8 cellular contexts compared by ENCODE assay signal in genomic region chr1:16048573-16049189, GRCh38. TPM values are rescaled to one million over a fixed set of nuclear protein-coding genes. Genes with fewer than 3 reads are reported as not detected.
DNase-seq lines count a peak whose midpoint lies in the region; ATAC-seq, FAIRE-seq and TF ChIP-seq lines count a peak whose summit lies in the region.

No MANE protein-coding gene starts in this region.

- 0 out of 2 replicates have a peak overlapping the region, but pooled peaks have one; percentile 39 for H2BK12ac ChIP-seq in H1 (ENCODE audit: low read depth, low read length)

- H3K9ac ChIP-seq in HUES6 (ENCODE audit: low read length) (peak overlapping the region; percentile 29), H1 (replicated peaks in 1 of 4; ENCODE audit: extremely low read depth in 1 of 4, low read depth in 3 of 4, low read length in 3 of 4) (peak overlapping the region in 3 of 4 experiments; percentile 56 to 68 (median 60); a peak in 6 of 7 replicates), mucosa of stomach (ENCODE audit: low read length) (peak overlapping the region; percentile 48)

- H3K23me2 ChIP-seq in H1 (ENCODE audit: low read depth, low read length), result peaks cover 4% of the 10 kb centered on the region

- H2BK120ac ChIP-seq in H1 (replicated peaks; ENCODE audit: low read depth, low read length), result peak overlapping the region; percentile 94

- H3K27ac ChIP-seq in HUES6 (ENCODE audit: low read depth, low read length) (peak overlapping the region; percentile 17; the same call in 1 of the 2 replicates), H1 (ENCODE audit: low read depth, low read length) (peak overlapping the region; percentile 45; the same call in 1 of the 2 replicates), thyroid gland (peak overlapping the region; percentile 41 to 74 (median 56))

- 0 out of 2 replicates have a peak overlapping the region, but pooled peaks have one; percentile 89 for H2AFZ ChIP-seq in H1 (ENCODE audit: low read length)

- H4K91ac ChIP-seq in H1 (replicated peaks; ENCODE audit: insufficient read length, low read length), result no peak overlapping the region

- TF ChIP-seq RAD21 in H1 (IDR thresholded peaks at IDR 0.05 in 1 of 2, conservative IDR thresholded peaks at IDR 0.05 in 1 of 2; ENCODE audit: low read depth in 2 of 2, low read length in 2 of 2), result no peak

- H3K36me3 ChIP-seq in HUES6 (ENCODE audit: control insufficient read depth, insufficient read depth, low read length), result no peaks in the 10 kb centered on the region
- no peaks in the 10 kb centered on the region for H3K36me3 ChIP-seq in H1 (ENCODE audit: control insufficient read depth in 2 of 4, insufficient read depth in 4 of 4, low read length in 3 of 4)
- H3K36me3 ChIP-seq in mucosa of stomach (ENCODE audit: control insufficient read depth, insufficient read depth, low read length), result no peaks in the 10 kb centered on the region
- no peaks in the 10 kb centered on the region for H3K36me3 ChIP-seq in thyroid gland

- peak overlapping the region; percentile 21 to 67 (median 31) for H3K4me3 Mint-ChIP-seq in T-cell

- H3K27me3 ChIP-seq in HUES6 (ENCODE audit: control insufficient read depth, insufficient read depth, low read length) (no peaks in the 10 kb centered on the region; the same call in 1 of the 2 replicates), H1 (replicated peaks in 1 of 4; ENCODE audit: control insufficient read depth in 3 of 4, extremely low read depth in 1 of 4, insufficient read depth in 3 of 4, low read length in 3 of 4) (peaks cover 0 to 6% (median 0%) of the 10 kb centered on the region in 4 experiments; a peak in 1 of 7 replicates), mucosa of stomach (ENCODE audit: control insufficient read depth, insufficient read depth, low read length) (no peaks in the 10 kb centered on the region), thyroid gland (no peaks in the 10 kb centered on the region)

- H3K79me1 ChIP-seq in H1 (ENCODE audit: low read depth, low read length), result no peaks in the 10 kb centered on the region

- H3K79me2 ChIP-seq in H1 (ENCODE audit: control insufficient read depth in 1 of 2, insufficient read depth in 2 of 2, low read length in 2 of 2), result no peaks in the 10 kb centered on the region

- POLR2A ChIA-PET in T-cell (lab: Charles Lee) (no interaction called here), H1 (lab: Charles Lee; ENCODE audit: partially characterized antibody) (interaction anchor here (0.8 to 0.9 kb wide), 2 partner anchors 25 to 35 kb away, joined by 3 to 4 read pairs; no protein-coding TSS in a partner anchor)

- H4K20me1 ChIP-seq in H1 (replicated peaks in 1 of 2; ENCODE audit: control insufficient read depth in 1 of 2, insufficient read depth in 2 of 2, low read length in 2 of 2), result no peaks in the 10 kb centered on the region

- TF ChIP-seq CTCF in H1 (IDR thresholded peaks at IDR 0.05; ENCODE audit: control extremely low read depth in 1 of 3, insufficient read depth in 1 of 3, low read depth in 1 of 3, low read length in 3 of 3), result peak in 2 of 3 experiments; percentile 10 to 44; a peak in 2 of 4 replicates
- no peak for TF ChIP-seq CTCF in thyroid gland (IDR thresholded peaks at IDR 0.05)
- no peak for TF ChIP-seq CTCF in GM20000 (IDR thresholded peaks at IDR 0.05; ENCODE audit: extremely low read depth, missing control alignments)

- intact Hi-C loops in thyroid gland (cut with DNase I), result no loop called here

- H3K4me1 ChIP-seq in HUES6 (ENCODE audit: control insufficient read depth, insufficient read depth, low read length), result peaks cover 23% of the 10 kb centered on the region
- H3K4me1 ChIP-seq in H1 (replicated peaks in 1 of 4; ENCODE audit: control insufficient read depth in 3 of 4, insufficient read depth in 4 of 4, low read length in 3 of 4), result peaks cover 0 to 22% (median 5%) of the 10 kb centered on the region in 4 experiments; a peak in 6 of 7 replicates
- peaks cover 6% of the 10 kb centered on the region for H3K4me1 ChIP-seq in mucosa of stomach (ENCODE audit: control insufficient read depth, insufficient read depth, low read length)
- H3K4me1 ChIP-seq in thyroid gland, result peaks cover 10 to 13% of the 10 kb centered on the region in 2 donors

- H3K9me3 ChIP-seq in HUES6 (ENCODE audit: control insufficient read depth, insufficient read depth, low read depth, low read length) (no peaks in the 10 kb centered on the region), H1 (ENCODE audit: insufficient read depth in 2 of 2, low read depth in 1 of 2, low read length in 1 of 2) (no peaks in the 10 kb centered on the region), mucosa of stomach (ENCODE audit: control insufficient read depth, low read length) (no peaks in the 10 kb centered on the region), thyroid gland (no peaks in the 10 kb centered on the region)

- TF ChIP-seq POLR2A in H1 (IDR thresholded peaks at IDR 0.05; ENCODE audit: control extremely low read depth in 1 of 2, low read depth in 2 of 2, low read length in 2 of 2) (peak in 1 of 2 experiments; percentile 60; a peak in 2 of 3 replicates), thyroid gland (IDR thresholded peaks at IDR 0.05) (peak in 1 of 2 donors; percentile 39)

- peak; percentile 40 to 82 (median 44) for ATAC-seq in T-cell (replicated peaks in 1 of 4)

- no peak overlapping the region for H3K23ac ChIP-seq in H1 (ENCODE audit: insufficient read length)

- no peak overlapping the region for H3K27ac Mint-ChIP-seq in T-cell

- peak overlapping the region; percentile 81 to 88 for H3K4me2 ChIP-seq in H1 (ENCODE audit: insufficient read depth in 1 of 2, low read depth in 2 of 2, low read length in 2 of 2)

- no peak overlapping the region for H3K14ac ChIP-seq in H1 (ENCODE audit: insufficient read length)

- WGBS in H1 (ENCODE audit: extremely low coverage in 1 of 2, insufficient coverage in 1 of 2, insufficient read length in 1 of 2, insufficient replicate concordance in 2 of 2, low coverage in 1 of 2, low lambda C conversion rate in 2 of 2, missing lambda C conversion rate in 1 of 2), 2 experiments, result 6% methylated on average over 15 of the region's 25 CpGs; no CpG with 5 or more reads in 1 of the 2 experiments
- WGBS in thyroid gland, 2 donors, result 0 to 3% methylated on average over 7 to 13 of the region's 25 CpGs

- no peak overlapping the region for H2AK5ac ChIP-seq in H1 (ENCODE audit: low read depth, low read length)

- H3K4me1 Mint-ChIP-seq in T-cell, result peaks cover 0 to 5% (median 2%) of the 10 kb centered on the region in 3 donors

- peak in 26 of 34 experiments; percentile 7 to 50 (median 32) for DNase-seq in T-cell
- peak; percentile 75 to 97 for DNase-seq in H1 (ENCODE audit: low read depth in 1 of 2, low spot score in 2 of 2)
- peak; percentile 89 to 91 for DNase-seq in thyroid gland
- no peak for DNase-seq in pons (ENCODE audit: low spot score)
- no peak for DNase-seq in GM20000 (ENCODE audit: low spot score)
- DNase-seq in NCI-H1694 (lab: John Stamatoyannopoulos, UW), result no peak

- H4K8ac ChIP-seq in H1 (ENCODE audit: extremely low read depth, insufficient read depth, low read length), result 0 out of 2 replicates have a peak overlapping the region, but pooled peaks have one; percentile 85

- peak overlapping the region; percentile 76 for H3K4me3 ChIP-seq in HUES6 (ENCODE audit: low read depth, low read length)
- H3K4me3 ChIP-seq in H1 (ENCODE audit: extremely low read depth in 1 of 4, insufficient read depth in 2 of 4, low read depth in 3 of 4, low read length in 4 of 4), result peak overlapping the region; percentile 58 to 68 (median 67)
- peak overlapping the region; percentile 19 for H3K4me3 ChIP-seq in mucosa of stomach (ENCODE audit: low read length)
- peak overlapping the region in 2 of 3 donors; percentile 30 to 34 for H3K4me3 ChIP-seq in thyroid gland (replicated peaks in 1 of 3)

- 0 out of 2 replicates have a peak overlapping the region, but pooled peaks have one; percentile 48 for H2BK20ac ChIP-seq in H1 (ENCODE audit: low read length)

- peak overlapping the region; percentile 90 for H4K5ac ChIP-seq in H1 (ENCODE audit: insufficient read length, low read depth, low read length)

- peak overlapping the region; percentile 83 for H2BK5ac ChIP-seq in H1 (ENCODE audit: low read depth, low read length)

- peak overlapping the region; percentile 77 for H3K56ac ChIP-seq in H1 (replicated peaks; ENCODE audit: insufficient read length, low read depth, low read length)

- 0 out of 2 replicates have a peak overlapping the region, but pooled peaks have one; percentile 46 for H2BK15ac ChIP-seq in H1 (ENCODE audit: low read length)

- TF ChIP-seq EP300 in H1 (IDR thresholded peaks at IDR 0.05; ENCODE audit: borderline replicate concordance in 1 of 2, low read depth in 2 of 2, low read length in 2 of 2), result no peak

- peak overlapping the region; percentile 53 for H3K4ac ChIP-seq in H1 (replicated peaks; ENCODE audit: insufficient read length, low read depth, low read length)

- H3K18ac ChIP-seq in H1 (ENCODE audit: extremely low read depth, low read length), result peak overlapping the region; percentile 71

- no peaks in the 10 kb centered on the region for H3K9me3 Mint-ChIP-seq in T-cell

- no peak for FAIRE-seq in H1 (lab: Jason Lieb, UNC)

- CTCF ChIA-PET in T-cell (lab: Charles Lee) (interaction anchor here (0.5 to 0.6 kb wide), 2 partner anchors 137 to 903 kb away, joined by 3 to 4 read pairs; no protein-coding TSS in a partner anchor), H1 (lab: Charles Lee; ENCODE audit: partially characterized antibody) (interaction anchor here (0.7 to 5.6 kb wide), 3 partner anchors 12 to 40 kb away, joined by 3 to 41 read pairs (median 7); partner anchors contain the start of gene HSPB7)

- peaks cover 6 to 11% of the 10 kb centered on the region in 2 donors for H3K27me3 Mint-ChIP-seq in T-cell

- no peaks in the 10 kb centered on the region for H3K36me3 Mint-ChIP-seq in T-cell

RNA-seq across cellular contexts. Expression of gene CLCNKB, which starts 5.1 kb away (rescaled TPM):
- total RNA-seq in T-cell (not detected), thyroid gland (10 to 100 TPM in 3 of 4 donors, 1 to 10 TPM in 1; 7.1 to 42.2 (median 15.4) TPM)
- 1.2 and 1.4 TPM in 2 replicates for total RNA-seq in H1 (2021; fragmentation: NEBNext Ultra II Directional; extraction: Animal tissue kit (Norgen Biotek cat#: 25700))
- 3.5 and 5.7 TPM in 2 replicates for polyA plus RNA-seq in H1 (2011; rRNA removed)
- 4.0 TPM for polyA plus RNA-seq in H1 (2011; cell fraction: cytosol; rRNA removed)
- polyA plus RNA-seq in H1 (2011; cell fraction: nucleus; rRNA removed), result 14.0 TPM
- polyA plus RNA-seq in H1 (2012, experiment 1 of 2), result 1.8 to 3.3 TPM (median 2.4 TPM) in 4 replicates
- polyA plus RNA-seq in H1 (2012, experiment 2 of 2), result 1.6 TPM
- polyA plus RNA-seq in H1 (2013, experiment 1 of 2), result 2.6 TPM
- 2.0 TPM for polyA plus RNA-seq in H1 (2013, experiment 2 of 2)
- polyA minus RNA-seq in H1 (2011; rRNA and poly(A)+ RNA removed), result 1.4 and 3.3 TPM in 2 replicates
- polyA minus RNA-seq in H1 (2011; cell fraction: cytosol; rRNA and poly(A)+ RNA removed), result 1.8 TPM
- polyA minus RNA-seq in H1 (2011; cell fraction: nucleus; rRNA and poly(A)+ RNA removed), result 2.1 TPM

RNA-seq across cellular contexts. Expression of gene FAM131C, which starts 24.8 kb away (rescaled TPM):
- total RNA-seq in T-cell (under 1 TPM in 1 of 5 donors, not detected in 4; 0.30 TPM), thyroid gland (1 to 10 TPM in 3 of 4 donors, under 1 TPM in 1; 0.42 to 2.7 (median 1.5) TPM)
- total RNA-seq in H1 (2021; fragmentation: NEBNext Ultra II Directional; extraction: Animal tissue kit (Norgen Biotek cat#: 25700)), result 0.25 and 0.78 TPM in 2 replicates
- polyA plus RNA-seq in H1 (2011; rRNA removed), result 0.73 and 1.6 TPM in 2 replicates
- 0.54 TPM for polyA plus RNA-seq in H1 (2011; cell fraction: cytosol; rRNA removed)
- 1.4 TPM for polyA plus RNA-seq in H1 (2011; cell fraction: nucleus; rRNA removed)
- 0.33 to 1.4 TPM (median 1.1 TPM) in 4 replicates for polyA plus RNA-seq in H1 (2012, experiment 1 of 2)
- 0.76 TPM for polyA plus RNA-seq in H1 (2012, experiment 2 of 2)
- 0.85 TPM for polyA plus RNA-seq in H1 (2013, experiment 1 of 2)
- polyA plus RNA-seq in H1 (2013, experiment 2 of 2), result 0.92 TPM
- polyA minus RNA-seq in H1 (2011; rRNA and poly(A)+ RNA removed), result 0.22 and 0.46 TPM in 2 replicates
- 0.88 TPM for polyA minus RNA-seq in H1 (2011; cell fraction: cytosol; rRNA and poly(A)+ RNA removed)
- polyA minus RNA-seq in H1 (2011; cell fraction: nucleus; rRNA and poly(A)+ RNA removed), result 1.2 TPM

RNA-seq across cellular contexts. Expression of gene CLCNKA, which starts 26.8 kb away (rescaled TPM):
- total RNA-seq in T-cell (not detected), thyroid gland (10 to 100 TPM in 2 of 4 donors, 1 to 10 TPM in 2; 3.9 to 27.1 (median 16.1) TPM)
- 0.95 and 1.3 TPM in 2 replicates for total RNA-seq in H1 (2021; fragmentation: NEBNext Ultra II Directional; extraction: Animal tissue kit (Norgen Biotek cat#: 25700))
- 2.0 and 3.9 TPM in 2 replicates for polyA plus RNA-seq in H1 (2011; rRNA removed)
- 2.8 TPM for polyA plus RNA-seq in H1 (2011; cell fraction: cytosol; rRNA removed)
- 22.4 TPM for polyA plus RNA-seq in H1 (2011; cell fraction: nucleus; rRNA removed)
- polyA plus RNA-seq in H1 (2012, experiment 1 of 2), result 0.77 to 2.4 TPM (median 0.99 TPM) in 4 replicates
- 0.42 TPM for polyA plus RNA-seq in H1 (2012, experiment 2 of 2)
- 1.6 TPM for polyA plus RNA-seq in H1 (2013, experiment 1 of 2)
- polyA plus RNA-seq in H1 (2013, experiment 2 of 2), result 1.5 TPM
- polyA minus RNA-seq in H1 (2011; rRNA and poly(A)+ RNA removed), result 0.80 and 1.0 TPM in 2 replicates
- not detected for polyA minus RNA-seq in H1 (2011; cell fraction: cytosol; rRNA and poly(A)+ RNA removed)
- 2.7 TPM for polyA minus RNA-seq in H1 (2011; cell fraction: nucleus; rRNA and poly(A)+ RNA removed)

RNA-seq across cellular contexts. Expression of gene HSPB7, which starts 30.8 kb away (rescaled TPM):
- under 1 TPM in 1 of 5 donors, not detected in 4; 0.19 TPM for total RNA-seq in T-cell
- total RNA-seq in H1 (2021; fragmentation: NEBNext Ultra II Directional; extraction: Animal tissue kit (Norgen Biotek cat#: 25700)), result not detected in 2 replicates
- 0.19 TPM in 1 of 2 replicates, not detected in the other for polyA plus RNA-seq in H1 (2011; rRNA removed)
- polyA plus RNA-seq in H1 (2011; cell fraction: cytosol; rRNA removed), result 0.14 TPM
- polyA plus RNA-seq in H1 (2011; cell fraction: nucleus; rRNA removed), result 0.54 TPM
- 0.13 to 0.64 TPM (median 0.33 TPM) in 4 replicates for polyA plus RNA-seq in H1 (2012, experiment 1 of 2)
- not detected for polyA plus RNA-seq in H1 (2012, experiment 2 of 2)
- 0.04 TPM for polyA plus RNA-seq in H1 (2013, experiment 1 of 2)
- polyA plus RNA-seq in H1 (2013, experiment 2 of 2), result 0.02 TPM
- not detected in 2 replicates for polyA minus RNA-seq in H1 (2011; rRNA and poly(A)+ RNA removed)
- not detected for polyA minus RNA-seq in H1 (2011; cell fraction: cytosol; rRNA and poly(A)+ RNA removed)
- polyA minus RNA-seq in H1 (2011; cell fraction: nucleus; rRNA and poly(A)+ RNA removed), result 0.20 TPM
- total RNA-seq in thyroid gland, result 1 to 10 TPM in 3 of 4 donors, under 1 TPM in 1; 0.81 to 9.0 (median 2.9) TPM

RNA-seq across cellular contexts. Expression of gene SRARP, which starts 44.6 kb away (rescaled TPM):
- total RNA-seq in T-cell (not detected), thyroid gland (under 1 TPM in 2 of 4 donors, not detected in 2; 0.11 to 0.63 TPM)
- total RNA-seq in H1 (2021; fragmentation: NEBNext Ultra II Directional; extraction: Animal tissue kit (Norgen Biotek cat#: 25700)), result not detected in 2 replicates
- polyA plus RNA-seq in H1 (2011; rRNA removed), result not detected in 2 replicates
- polyA plus RNA-seq in H1 (2011; cell fraction: cytosol; rRNA removed), result not detected
- polyA plus RNA-seq in H1 (2011; cell fraction: nucleus; rRNA removed), result not detected
- not detected in 4 replicates for polyA plus RNA-seq in H1 (2012, experiment 1 of 2)
- not detected for polyA plus RNA-seq in H1 (2012, experiment 2 of 2)
- polyA plus RNA-seq in H1 (2013, experiment 1 of 2), result not detected
- 0.02 TPM for polyA plus RNA-seq in H1 (2013, experiment 2 of 2)
- polyA minus RNA-seq in H1 (2011; rRNA and poly(A)+ RNA removed), result not detected in 2 replicates
- not detected for polyA minus RNA-seq in H1 (2011; cell fraction: cytosol; rRNA and poly(A)+ RNA removed)
- not detected for polyA minus RNA-seq in H1 (2011; cell fraction: nucleus; rRNA and poly(A)+ RNA removed)

Comparison
In these comparisons a context has a peak if more than half of its experiments do, and no peak if none do; other contexts are left out.
1. H3K4me3 ChIP-seq: peak in every context shown above with its lines; median percentile 76 in HUES6; 67 in H1; 32 in thyroid gland; 19 in mucosa of stomach.
2. DNase-seq: peak in T-cell (26 of 34), H1 (2 of 2) and thyroid gland (2 of 2); none in pons (single experiment), GM20000 (single experiment) and NCI-H1694 (single experiment).
3. CTCF ChIP-seq: peak in H1 (2 of 3); none in thyroid gland (0 of 6) and GM20000 (single experiment).
4. Peak in every context shown above with its lines, with median percentiles within 50 percentile points of each other: H3K27ac ChIP-seq and H3K9ac ChIP-seq.